ENCODE assay signal across 24 cellular contexts in the genomic region with DNA sequence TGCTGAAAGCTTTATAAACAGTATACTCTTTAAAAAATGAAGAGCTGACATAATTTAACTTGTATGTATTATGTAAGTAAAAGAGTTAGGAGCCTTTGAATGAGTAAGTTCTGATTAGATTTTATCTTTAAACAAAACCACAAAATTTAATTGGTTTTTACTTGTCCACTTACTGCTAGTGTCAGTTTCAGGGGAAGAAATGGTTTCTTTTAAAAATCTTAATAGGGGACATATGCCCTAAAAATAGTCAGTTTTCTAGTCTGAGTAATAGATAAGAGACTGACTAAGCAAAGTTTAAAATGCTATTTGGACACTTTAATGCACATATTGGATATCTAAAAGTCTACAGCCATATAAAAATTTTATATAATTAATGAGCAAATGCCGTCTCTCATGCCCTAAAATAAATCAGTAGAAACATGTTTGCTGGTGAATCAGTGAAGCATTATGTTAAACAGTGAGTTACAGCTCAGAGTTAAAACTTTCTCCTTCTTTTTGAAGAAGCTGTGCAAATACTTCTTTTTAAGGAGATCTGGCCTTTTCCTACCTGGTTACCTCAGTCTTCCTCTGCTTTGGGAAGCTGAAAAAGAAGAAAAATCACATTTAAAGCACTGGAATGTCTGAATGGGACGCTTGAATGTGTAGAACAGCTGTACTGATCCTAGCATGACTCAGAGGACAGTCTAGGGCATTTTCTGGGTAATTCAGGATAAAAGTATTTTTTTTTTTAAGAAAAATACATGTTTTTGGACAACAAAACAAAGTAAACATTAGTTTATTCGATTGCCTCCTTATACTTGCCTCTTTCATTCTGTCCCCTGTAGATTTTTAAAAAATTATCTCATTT.
"Had no signal": no experiment of that assay in that cellular context is flagged by ENCODE, and none has a peak within 500 bp of the region (broad histone marks: within the 10 kb centered on the region; RNA-seq: fewer than 3 reads in every experiment).

No MANE protein-coding gene starts in this region.

- ATAC-seq: activated CD8-positive, alpha-beta T cell treated with anti-CD3 and anti-CD28 coated beads, Interleukin-2, amount 10 ng/mL, durations not matched to agents 7 days and 5 days; activated naive CD4-positive, alpha-beta T cell treated with anti-CD3 and anti-CD28 coated beads, Interleukin-2, amount 50 U/mL, for 72 hours; activated T-cell treated with anti-CD3 and anti-CD28 coated beads, Interleukin-2, amount 50 U/mL, for 72 hours; mucosa of descending colon; natural killer cell; T-helper 17 cell; WTC11 had no signal

- H3K4me3 ChIP-seq: left ventricle myocardium inferior, mucosa of descending colon, skin epidermis, tibial nerve, vagina had no signal

- H3K27ac Mint-ChIP-seq: activated CD8-positive, alpha-beta T cell treated with anti-CD3 and anti-CD28 coated beads, Interleukin-2, amount 10 ng/mL, durations not matched to agents 7 days and 5 days; activated naive CD4-positive, alpha-beta T cell treated with anti-CD3 and anti-CD28 coated beads, Interleukin-2, amount 50 U/mL, for 72 hours; activated T-cell treated with anti-CD3 and anti-CD28 coated beads, Interleukin-2, amount 50 U/mL, for 72 hours; dendritic cell treated with granulocyte-macrophage colony-stimulating factor and Interleukin-4, amounts not matched to agents 40 ng/mL and 50 ng/mL, for 4 days; memory B cell; natural killer cell; T-helper 17 cell; WTC11 had no signal

- DNase-seq: activated CD4-positive, alpha-beta T cell treated with anti-CD3 and anti-CD28 coated beads for 48 hours; activated CD8-positive, alpha-beta memory T cell treated with anti-CD3 and anti-CD28 coated beads, Interleukin-2, amount 50 U/mL, for 4 hours; activated CD8-positive, alpha-beta T cell treated with anti-CD3 and anti-CD28 coated beads, Interleukin-2, amount 10 ng/mL, durations not matched to agents 7 days and 5 days; activated gamma-delta T cell; activated T-cell treated with anti-CD3 and anti-CD28 coated beads, Interleukin-2, amount 50 U/mL, for 72 hours; amygdala; brain microvascular endothelial cell; cerebellar nuclear complex; effector memory CD4-positive, alpha-beta T cell; hippocampal formation; left ventricle myocardium inferior; mucosa of descending colon; natural killer cell; stimulated activated CD4-positive, alpha-beta T cell treated with anti-CD3 and anti-CD28 coated beads, Interleukin-4, amount 100 ng/mL, for 24 hours; stimulated activated naive CD4-positive, alpha-beta T cell; substantia nigra; T-helper 17 cell had no signal

- H3K27me3 ChIP-seq: brain microvascular endothelial cell, tibial nerve, vagina had no signal

- H3K36me3 ChIP-seq: brain microvascular endothelial cell, left ventricle myocardium inferior, vagina had no signal

- H3K9me3 ChIP-seq: mucosa of descending colon, vagina had no signal

- H3K27ac ChIP-seq: brain microvascular endothelial cell, left ventricle myocardium inferior, tibial nerve, vagina had no signal

- H3K27me3 Mint-ChIP-seq: dendritic cell treated with granulocyte-macrophage colony-stimulating factor and Interleukin-4, amounts not matched to agents 40 ng/mL and 50 ng/mL, for 4 days; memory B cell; T-helper 17 cell had no signal

- H3K4me1 ChIP-seq: left ventricle myocardium inferior, tibial nerve, vagina had no signal

- H3K4me3 Mint-ChIP-seq: activated CD8-positive, alpha-beta T cell treated with anti-CD3 and anti-CD28 coated beads, Interleukin-2, amount 10 ng/mL, durations not matched to agents 7 days and 5 days; activated T-cell treated with anti-CD3 and anti-CD28 coated beads, Interleukin-2, amount 50 U/mL, for 72 hours; dendritic cell treated with granulocyte-macrophage colony-stimulating factor and Interleukin-4, amounts not matched to agents 40 ng/mL and 50 ng/mL, for 4 days; memory B cell; T-helper 17 cell; WTC11 had no signal

- H3K4me1 Mint-ChIP-seq: memory B cell, WTC11 had no signal
